In genomic region chr7:101255841-101256240, GRCh38 we compare ENCODE assay signal across 30 cellular contexts. TPM values are rescaled to one million over a fixed set of nuclear protein-coding genes. Genes with fewer than 3 reads are reported as not detected.
"Had no signal": no experiment of that assay in that cellular context is flagged by ENCODE, and none has a peak within 500 bp of the region (broad histone marks: within the 10 kb centered on the region; RNA-seq: fewer than 3 reads in every experiment).

No MANE protein-coding gene starts in this region.

- H3K36me3 ChIP-seq: adrenal gland, breast epithelium, SJCRH30 had no signal

- H3K4me2 ChIP-seq: SK-N-SH had no signal

- ATAC-seq: activated CD8-positive, alpha-beta T cell treated with anti-CD3 and anti-CD28 coated beads, Interleukin-2, amount 10 ng/mL, durations not matched to agents 7 days and 5 days; K562; Panc1; WTC11 had no signal

- H3K27ac ChIP-seq: adrenal gland, breast epithelium, RWPE1, SJCRH30 had no signal

- H3K4me1 ChIP-seq: SJCRH30 had no signal

- H3K4me3 ChIP-seq: adrenal gland, breast epithelium, K562, SJCRH30 had no signal

- H3K9me3 ChIP-seq: adrenal gland, breast epithelium, SJCRH30, SK-N-SH had no signal

- DNase-seq: activated CD4-positive, alpha-beta T cell treated with anti-CD3 and anti-CD28 coated beads for 48 hours; activated CD4-positive, alpha-beta T cell treated with anti-CD3 and anti-CD28 coated beads, Interleukin-2, amount 50 U/mL, for 4 hours; activated CD4-positive, CD25-positive, alpha-beta regulatory T cell treated with anti-CD3 and anti-CD28 coated beads, Interleukin-2, amount 50 U/mL, for 72 hours; activated CD8-positive, alpha-beta memory T cell treated with anti-CD3 and anti-CD28 coated beads, Interleukin-2, amount 50 U/mL, for 48 hours; activated CD8-positive, alpha-beta T cell treated with anti-CD3 and anti-CD28 coated beads, Interleukin-2, amount 10 ng/mL, durations not matched to agents 7 days and 5 days; activated naive CD4-positive, alpha-beta T cell treated with anti-CD3 and anti-CD28 coated beads, Interleukin-2, amount 50 U/mL, for 16 hours; activated naive CD8-positive, alpha-beta T cell treated with anti-CD3 and anti-CD28 coated beads, Interleukin-2, amount 10 ng/mL, durations not matched to agents 7 days and 5 days; activated T-cell treated with anti-CD3 and anti-CD28 coated beads, Interleukin-2, amount 50 U/mL, for 1 hour; adrenal gland; aorta; central memory CD4-positive, alpha-beta T cell; Karpas-422; NCI-H1048; NCI-H146; NCI-H187 treated with DMSO at 0.1 percent for 48 hours; NCI-H2081 treated with DMSO at 0.1 percent for 48 hours; NCI-H446; NCI-H524; OCI-M1; Right ventricle myocardium superior; SJCRH30; SK-N-SH; SW 1271 had no signal

- H3K27me3 ChIP-seq: adrenal gland, breast epithelium had no signal

- H3K9ac ChIP-seq: SK-N-SH had no signal

RNA-seq across cellular contexts. Expression of gene MOGAT3, which starts 55.0 kb away (rescaled TPM):
- total RNA-seq: activated CD8-positive, alpha-beta T cell treated with anti-CD3 and anti-CD28 coated beads, Interleukin-2, amount 10 ng/mL, durations not matched to agents 7 days and 5 days; activated naive CD8-positive, alpha-beta T cell treated with anti-CD3 and anti-CD28 coated beads, Interleukin-2, amount 10 ng/mL, durations not matched to agents 7 days and 5 days; adrenal gland; aorta; chondrocyte; K562; Right ventricle myocardium superior; SJCRH30; T-helper 1 cell treated with Interleukin-12 subunit alpha and Interleukin-12 subunit beta and Interleukin-4 antibody, amounts not matched to agents 30 ng/mL and 1 ng/mL, for 36 hours had no signal
- polyA plus RNA-seq: adrenal gland, SK-N-SH had no signal
